ENCODE assay signal across 26 cellular contexts in the genomic region with DNA sequence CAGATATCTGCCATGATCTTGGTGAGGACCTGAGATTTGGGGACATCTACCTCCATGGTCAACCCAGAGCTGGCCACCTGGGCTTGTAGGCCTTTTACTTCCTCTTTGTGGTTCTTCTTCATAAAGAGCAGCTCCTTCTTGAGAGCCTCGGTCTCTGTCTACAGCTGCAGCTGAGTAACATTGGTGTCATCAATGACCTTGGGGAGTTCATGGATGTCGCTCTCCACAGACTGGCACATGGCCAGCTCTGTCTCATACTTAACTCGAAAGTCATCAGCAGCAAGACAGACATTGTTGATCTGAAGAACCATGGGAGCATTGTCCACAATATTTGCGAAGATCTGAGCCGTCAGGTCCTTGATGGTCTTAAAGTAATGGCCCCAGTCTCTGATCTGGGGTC. TPM values are rescaled to one million over a fixed set of nuclear protein-coding genes. Genes with fewer than 3 reads are reported as not detected.
DNase-seq lines count a peak whose midpoint lies in the region; ATAC-seq, FAIRE-seq and TF ChIP-seq lines count a peak whose summit lies in the region.
"Had no signal": no experiment of that assay in that cellular context is flagged by ENCODE, and none has a peak within 500 bp of the region (broad histone marks: within the 10 kb centered on the region; RNA-seq: fewer than 3 reads in every experiment).

No MANE protein-coding gene starts in this region.

- H3K27me3 ChIP-seq in HepG2 (ENCODE audit: control insufficient read depth in 1 of 2, insufficient read depth in 2 of 2, low read length in 2 of 2) (0 out of 5 replicates have a peak, but pooled peaks cover 0 to 2% of the 10 kb centered on the region in 2 experiments), right lobe of liver (no peaks in the 10 kb centered on the region), PC-3 (ENCODE audit: low read length) (no peaks in the 10 kb centered on the region), brain microvascular endothelial cell (replicated peaks) (no peaks in the 10 kb centered on the region)
- H3K27me3 ChIP-seq: esophagus muscularis mucosa, pancreas, right atrium auricular region, upper lobe of right lung had no signal

- H3F3A ChIP-seq in PC-3 (ENCODE audit: low read length, unreplicated experiment) = no peaks in the 10 kb centered on the region

- no peak overlapping the region for H3K9ac ChIP-seq in HepG2 (ENCODE audit: insufficient read depth, low read depth, low read length)
- no peak overlapping the region for H3K9ac ChIP-seq in PC-3 (ENCODE audit: low read length)

- 8% methylated on average over 5 of the region's 5 CpGs for WGBS in HepG2 (ENCODE audit: low lambda C conversion rate)
- WGBS in right lobe of liver (ENCODE audit: insufficient coverage, low coverage, low lambda C conversion rate, missing lambda C conversion rate) = 86% methylated on average over 3 of the region's 5 CpGs

- peaks cover 0 to 4% of the 10 kb centered on the region in 2 donors for H3K9me3 Mint-ChIP-seq in stimulated activated naive B cell treated with anti-CD40 and anti-IgM and Interleukin-4, amounts not matched to agents 10 μg/mL and 1 μg/mL and 100 μg/mL, for 72 hours
- H3K9me3 Mint-ChIP-seq: natural killer cell treated with Interleukin-12 subunit alpha and Interleukin-12 subunit beta and Interleukin-15 and Interleukin-18, amount 100 ng/mL, for 72 hours had no signal

- H4K20me1 ChIP-seq in HepG2 (ENCODE audit: insufficient read depth, low read length) = no peaks in the 10 kb centered on the region
- no peaks in the 10 kb centered on the region for H4K20me1 ChIP-seq in PC-3 (ENCODE audit: low read length)

- POLR2A ChIA-PET in HepG2 (lab: Yijun Ruan, JAX) = interaction anchor here (1.1 to 2.0 kb wide), 2 partner anchors 16 to 41 kb away, joined by 3 to 5 read pairs; partner anchors contain the start of gene RASA2
- POLR2A ChIA-PET in PC-3 (lab: Charles Lee; ENCODE audit: unreplicated experiment) = no interaction called here

- H3K4me1 ChIP-seq in HepG2 (ENCODE audit: insufficient read depth, low read length) (peaks cover 10% of the 10 kb centered on the region; the same call in 1 of the 2 replicates), right lobe of liver (no peaks in the 10 kb centered on the region), PC-3 (ENCODE audit: insufficient read depth, low read length) (no peaks in the 10 kb centered on the region)
- H3K4me1 ChIP-seq: esophagus muscularis mucosa, pancreas, right atrium auricular region, upper lobe of right lung had no signal

- DNase-seq in HepG2 (ENCODE audit: low spot score) (peak; percentile 36), right lobe of liver (no peak), PC-3 (peak; percentile 14), brain microvascular endothelial cell (peak; percentile 79), NCI-H187 treated with DMSO at 0.1 percent for 48 hours (lab: John Stamatoyannopoulos, UW) (no peak), KG1 (lab: John Stamatoyannopoulos, UW) (no peak)
- peak; percentile 17 for DNase-seq in stimulated activated naive B cell treated with anti-CD40 and anti-IgM and Interleukin-4, amounts not matched to agents 10 μg/mL and 1 μg/mL and 100 μg/mL, for 72 hours
- DNase-seq: activated CD4-positive, alpha-beta T cell treated with anti-CD3 and anti-CD28 coated beads, Interleukin-2, amount 50 U/mL, for 48 hours; activated effector memory CD4-positive, alpha-beta T cell treated with Interleukin-2 at 50 U/mL for 16 hours; activated naive CD8-positive, alpha-beta T cell treated with anti-CD3 and anti-CD28 coated beads, Interleukin-2, amount 10 ng/mL, durations not matched to agents 7 days and 5 days; COR-L47; DND-41; effector CD4-positive, alpha-beta T cell; NCI-H1105 treated with DMSO at 0.1 percent for 48 hours; NK-92 treated with Interleukin-12 subunit alpha and Interleukin-12 subunit beta, amount 100 ng/mL, for 24 hours; T-helper 2 cell; upper lobe of right lung had no signal

- no peak for TF ChIP-seq RAD21 in HepG2 (CRISPR knock-in tag; IDR thresholded peaks at IDR 0.05)

- no peak for TF ChIP-seq EP300 in HepG2 (IDR thresholded peaks at IDR 0.05; ENCODE audit: low read depth in 2 of 2, low read length in 2 of 2)
- TF ChIP-seq EP300 in HepG2 (CRISPR knock-in tag; IDR thresholded peaks at IDR 0.05; ENCODE audit: borderline replicate concordance) = no peak

- TF ChIP-seq CTCF in HepG2 (CRISPR knock-in tag; IDR thresholded peaks at IDR 0.05) (no peak), right lobe of liver (IDR thresholded peaks at IDR 0.05) (no peak), PC-3 (conservative IDR thresholded peaks at IDR 0.05; ENCODE audit: low read depth, low read length) (no peak), brain microvascular endothelial cell (IDR thresholded peaks at IDR 0.05; ENCODE audit: low read depth, low read length, missing control alignments) (no peak)

- BruUV-seq in HepG2 (replicated peaks; lab: Mats Ljungman, UMichigan) = no TSS peak
- BruUV-seq in PC-3 (replicated peaks; lab: Mats Ljungman, UMichigan) = no TSS peak

- H3K4me2 ChIP-seq in HepG2 (ENCODE audit: low read depth, low read length) (peak overlapping the region; percentile 34; the same call in 1 of the 2 replicates), PC-3 (ENCODE audit: low read length) (no peak overlapping the region)

- no peak overlapping the region for H3K27ac ChIP-seq in HepG2 (ENCODE audit: extremely low read length, insufficient read depth, low read length)
- no peak overlapping the region for H3K27ac ChIP-seq in right lobe of liver
- no peak overlapping the region for H3K27ac ChIP-seq in PC-3 (ENCODE audit: low read length)
- H3K27ac ChIP-seq in brain microvascular endothelial cell = no peak overlapping the region
- H3K27ac ChIP-seq: esophagus muscularis mucosa, pancreas, right atrium auricular region, RWPE1, SK-N-MC, upper lobe of right lung had no signal

- peaks cover 11 to 20% of the 10 kb centered on the region in 2 donors for H3K4me1 Mint-ChIP-seq in stimulated activated naive B cell treated with anti-CD40 and anti-IgM and Interleukin-4, amounts not matched to agents 10 μg/mL and 1 μg/mL and 100 μg/mL, for 72 hours
- H3K4me1 Mint-ChIP-seq: brain, mesothelial cell of epicardium had no signal

- no peak for FAIRE-seq in HepG2 (lab: Jason Lieb, UNC)
- FAIRE-seq: pancreas had no signal

- H3K36me3 ChIP-seq in HepG2 (replicated peaks in 1 of 2; ENCODE audit: control insufficient read depth in 1 of 2, insufficient read depth in 2 of 2, low read length in 2 of 2) (no peaks in the 10 kb centered on the region), right lobe of liver (no peaks in the 10 kb centered on the region), PC-3 (ENCODE audit: low read depth, low read length) (no peaks in the 10 kb centered on the region), brain microvascular endothelial cell (replicated peaks) (no peaks in the 10 kb centered on the region)
- H3K36me3 ChIP-seq: esophagus muscularis mucosa, pancreas, right atrium auricular region, upper lobe of right lung had no signal

- CTCF ChIA-PET in HepG2 (lab: Yijun Ruan, JAX; ENCODE audit: low intra/inter-chr PET ratio, low total read pairs) (interaction anchor here (1.1 kb wide), 1 partner anchor 11 kb away, joined by 3 read pairs; no protein-coding TSS in a partner anchor), PC-3 (lab: Charles Lee) (no interaction called here)

- H3K27me3 Mint-ChIP-seq in stimulated activated naive B cell treated with anti-CD40 and anti-IgM and Interleukin-4, amounts not matched to agents 10 μg/mL and 1 μg/mL and 100 μg/mL, for 72 hours = no peaks in the 10 kb centered on the region
- H3K27me3 Mint-ChIP-seq: natural killer cell treated with Interleukin-12 subunit alpha and Interleukin-12 subunit beta and Interleukin-15 and Interleukin-18, amount 100 ng/mL, for 72 hours had no signal

- peak overlapping the region; percentile 42 for H3K27ac Mint-ChIP-seq in stimulated activated naive B cell treated with anti-CD40 and anti-IgM and Interleukin-4, amounts not matched to agents 10 μg/mL and 1 μg/mL and 100 μg/mL, for 72 hours
- H3K27ac Mint-ChIP-seq: activated naive CD8-positive, alpha-beta T cell treated with anti-CD3 and anti-CD28 coated beads, Interleukin-2, amount 10 ng/mL, durations not matched to agents 7 days and 5 days; brain; mesothelial cell of epicardium; natural killer cell treated with Interleukin-12 subunit alpha and Interleukin-12 subunit beta and Interleukin-15 and Interleukin-18, amount 100 ng/mL, for 72 hours had no signal

- intact Hi-C loops in HepG2 (cut with micrococcal nuclease; ENCODE audit: unreplicated experiment) (no loop called here), right lobe of liver (cut with DNase I) (no loop called here), PC-3 (cut with micrococcal nuclease) (no loop called here)

- ATAC-seq in HepG2 = no peak
- no peak for ATAC-seq in right lobe of liver
- no peak for ATAC-seq in PC-3
- ATAC-seq in stimulated activated naive B cell treated with anti-CD40 and anti-IgM and Interleukin-4, amounts not matched to agents 10 μg/mL and 1 μg/mL and 100 μg/mL, for 72 hours (replicated peaks) = peak; percentile 68 to 83
- no peak for ATAC-seq in HG03354 (IDR thresholded peaks at IDR 0.05; ENCODE audit: poor library complexity, severe bottlenecking, unreplicated experiment)
- ATAC-seq: natural killer cell treated with Interleukin-12 subunit alpha and Interleukin-12 subunit beta and Interleukin-15 and Interleukin-18, amount 100 ng/mL, for 72 hours; pancreas; upper lobe of right lung had no signal

- H2AFZ ChIP-seq in HepG2 (ENCODE audit: low read length) (no peak overlapping the region), PC-3 (ENCODE audit: low read length) (no peak overlapping the region)

- H3K9me3 ChIP-seq in HepG2 (ENCODE audit: low read length) (no peaks in the 10 kb centered on the region), right lobe of liver (no peaks in the 10 kb centered on the region), PC-3 (ENCODE audit: low read length) (no peaks in the 10 kb centered on the region)
- H3K9me3 ChIP-seq: pancreas, upper lobe of right lung had no signal

- H3K4me3 Mint-ChIP-seq in stimulated activated naive B cell treated with anti-CD40 and anti-IgM and Interleukin-4, amounts not matched to agents 10 μg/mL and 1 μg/mL and 100 μg/mL, for 72 hours = no peak overlapping the region
- H3K4me3 Mint-ChIP-seq: activated naive CD8-positive, alpha-beta T cell treated with anti-CD3 and anti-CD28 coated beads, Interleukin-2, amount 10 ng/mL, durations not matched to agents 7 days and 5 days; brain; mesothelial cell of epicardium; natural killer cell treated with Interleukin-12 subunit alpha and Interleukin-12 subunit beta and Interleukin-15 and Interleukin-18, amount 100 ng/mL, for 72 hours had no signal

- H3K36me3 Mint-ChIP-seq in stimulated activated naive B cell treated with anti-CD40 and anti-IgM and Interleukin-4, amounts not matched to agents 10 μg/mL and 1 μg/mL and 100 μg/mL, for 72 hours = no peaks in the 10 kb centered on the region
- H3K36me3 Mint-ChIP-seq: brain; mesothelial cell of epicardium; natural killer cell treated with Interleukin-12 subunit alpha and Interleukin-12 subunit beta and Interleukin-15 and Interleukin-18, amount 100 ng/mL, for 72 hours had no signal

- H3K9me2 ChIP-seq in PC-3 (replicated peaks; ENCODE audit: low read length) = no peaks in the 10 kb centered on the region

- in situ Hi-C loops in HepG2 (cut with HindIII; ENCODE audit: extremely low pct_ligation_motif_present, low pct_unique_long_range_greater_than_20kb) (no loop called here), brain microvascular endothelial cell (cut with HindIII; ENCODE audit: low pct_ligation_motif_present, low sequenced_read_pairs) (no loop called here)

- H3K79me2 ChIP-seq in HepG2 (ENCODE audit: insufficient read depth, low read length) = no peaks in the 10 kb centered on the region
- no peaks in the 10 kb centered on the region for H3K79me2 ChIP-seq in PC-3 (ENCODE audit: low read length)

- no peak overlapping the region for H3K4me3 ChIP-seq in HepG2 (replicated peaks in 1 of 3; ENCODE audit: insufficient read depth in 1 of 3, low read depth in 2 of 3, low read length in 3 of 3)
- no peak overlapping the region for H3K4me3 ChIP-seq in right lobe of liver
- no peak overlapping the region for H3K4me3 ChIP-seq in PC-3 (ENCODE audit: low read length)
- H3K4me3 ChIP-seq in brain microvascular endothelial cell (ENCODE audit: low read depth, low read length) = no peak overlapping the region
- H3K4me3 ChIP-seq: esophagus muscularis mucosa, pancreas, right atrium auricular region, SK-N-MC, upper lobe of right lung had no signal

- TF ChIP-seq POLR2A in HepG2 (IDR thresholded peaks at IDR 0.05; ENCODE audit: insufficient read depth in 1 of 2, low read depth in 2 of 2, low read length in 2 of 2) = no peak
- no peak for TF ChIP-seq POLR2A in right lobe of liver (IDR thresholded peaks at IDR 0.05)

RNA-seq across cellular contexts. Expression of gene RASA2, which starts 15.7 kb away (rescaled TPM):
- total RNA-seq in HepG2 (2016; rRNA removed; fragmentation: Illumina TruSeq; extraction: Trizol) (8.5 and 10.7 TPM in 2 replicates), right lobe of liver (1 to 10 TPM; 3.5 to 7.9 (median 5.5) TPM), PC-3 (2014; rRNA removed) (3.7 and 4.0 TPM in 2 replicates)
- 3.6 and 5.2 TPM in 2 replicates for total RNA-seq in HepG2 (2016; cell fraction: cytosol; rRNA removed; fragmentation: Illumina TruSeq; extraction: Trizol; ENCODE audit: low read depth)
- 8.6 and 10.3 TPM in 2 replicates for total RNA-seq in HepG2 (2016; cell fraction: insoluble cytoplasmic fraction; rRNA removed; fragmentation: Illumina TruSeq; extraction: Trizol)
- 3.4 and 4.9 TPM in 2 replicates for total RNA-seq in HepG2 (2016; cell fraction: membrane; rRNA removed; fragmentation: Illumina TruSeq; extraction: Trizol)
- total RNA-seq in HepG2 (2016; cell fraction: nucleus; rRNA removed; fragmentation: Illumina TruSeq; extraction: Trizol) = 14.0 and 14.2 TPM in 2 replicates
- polyA plus RNA-seq in HepG2 (2011; rRNA removed) = 4.8 and 5.4 TPM in 2 replicates
- 1.7 and 2.9 TPM in 2 replicates for polyA plus RNA-seq in HepG2 (2011; cell fraction: cytosol; rRNA removed)
- polyA plus RNA-seq in HepG2 (2011; cell fraction: nucleus; rRNA removed) = 5.9 and 7.2 TPM in 2 replicates
- polyA plus RNA-seq in HepG2 (2012) = 4.2 and 4.9 TPM in 2 replicates
- polyA plus RNA-seq in HepG2 (2016; cell fraction: cytosol; fragmentation: Illumina TruSeq; extraction: Trizol; ENCODE audit: low read depth) = 0.27 and 0.46 TPM in 2 replicates
- polyA plus RNA-seq in HepG2 (2016; cell fraction: insoluble cytoplasmic fraction; fragmentation: Illumina TruSeq; extraction: Trizol; ENCODE audit: low read depth) = 6.2 and 6.4 TPM in 2 replicates
- polyA plus RNA-seq in HepG2 (2016; cell fraction: membrane; fragmentation: Illumina TruSeq; extraction: Trizol; ENCODE audit: low read depth) = 1.2 TPM in 2 replicates
- 13.4 and 13.5 TPM in 2 replicates for polyA plus RNA-seq in HepG2 (2016; cell fraction: nucleus; fragmentation: Illumina TruSeq; extraction: Trizol; ENCODE audit: insufficient read depth, low read depth)
- polyA minus RNA-seq in HepG2 (2011; rRNA and poly(A)+ RNA removed; ENCODE audit: low replicate concordance) = 2.8 and 4.0 TPM in 2 replicates
- 6.3 and 7.7 TPM in 2 replicates for polyA minus RNA-seq in HepG2 (2011; cell fraction: cytosol; rRNA and poly(A)+ RNA removed)
- polyA minus RNA-seq in HepG2 (2011; cell fraction: nucleus; rRNA and poly(A)+ RNA removed) = 19.6 and 20.8 TPM in 2 replicates

Comparison
In these comparisons a context has a peak if more than half of its experiments do, and no peak if none do; other contexts are left out.
1. DNase-seq: peak in HepG2 (single experiment), PC-3 (single experiment), brain microvascular endothelial cell (single experiment) and stimulated activated naive B cell treated with anti-CD40 and anti-IgM and Interleukin-4, amounts not matched to agents 10 μg/mL and 1 μg/mL and 100 μg/mL, for 72 hours (single experiment); none in right lobe of liver (0 of 3), NCI-H187 treated with DMSO at 0.1 percent for 48 hours (single experiment) and KG1 (single experiment).
2. ATAC-seq: peak in stimulated activated naive B cell treated with anti-CD40 and anti-IgM and Interleukin-4, amounts not matched to agents 10 μg/mL and 1 μg/mL and 100 μg/mL, for 72 hours (2 of 2); none in HepG2 (single experiment), right lobe of liver (0 of 4), PC-3 (single experiment) and HG03354 (single experiment).